ENCODE assay signal across 8 cellular contexts in genomic region chr12:52243774-52244614, GRCh38. TPM values are rescaled to one million over a fixed set of nuclear protein-coding genes. Genes with fewer than 3 reads are reported as not detected.
DNase-seq lines count a peak whose midpoint lies in the region; ATAC-seq and TF ChIP-seq lines count a peak whose summit lies in the region.

No MANE protein-coding gene starts in this region.

- in situ Hi-C loops in ACHN (cut with HindIII; ENCODE audit: low pct_ligation_motif_present, low pct_unique_long_range_greater_than_20kb, low sequenced_read_pairs) = no loop called here
- in situ Hi-C loops in gastrocnemius medialis (cut with MboI; ENCODE audit: low sequenced_read_pairs in 4 of 4) = no loop called here

- H3K4me1 Mint-ChIP-seq in activated T-cell treated with anti-CD3 and anti-CD28 coated beads, Interleukin-2, amount 50 U/mL, for 24 hours (ENCODE audit: low read depth) = peaks cover 18% of the 10 kb centered on the region

- peaks cover 45 to 57% of the 10 kb centered on the region in 2 donors for H3K4me1 ChIP-seq in gastrocnemius medialis

- DNase-seq in ACHN = peak; percentile 99
- peak; percentile 89 for DNase-seq in NCI-H510A treated with DMSO at 0.1 percent for 48 hours (lab: John Stamatoyannopoulos, UW)
- peak; percentile 72 for DNase-seq in activated T-cell treated with anti-CD3 and anti-CD28 coated beads, Interleukin-2, amount 50 U/mL, for 24 hours
- peak; percentile 90 for DNase-seq in fibroblast of villous mesenchyme (ENCODE audit: low read depth)
- peak; percentile 68 to 82 for DNase-seq in gastrocnemius medialis
- DNase-seq in NCI-H128 (lab: John Stamatoyannopoulos, UW; ENCODE audit: unreplicated experiment) = no peak

- no peaks in the 10 kb centered on the region for H3K9me3 ChIP-seq in gastrocnemius medialis

- H3K9me3 Mint-ChIP-seq in activated T-cell treated with anti-CD3 and anti-CD28 coated beads, Interleukin-2, amount 50 U/mL, for 24 hours = no peaks in the 10 kb centered on the region

- no peak overlapping the region for H3K4me3 ChIP-seq in fibroblast of villous mesenchyme (ENCODE audit: low read depth, low read length)
- no peak overlapping the region for H3K4me3 ChIP-seq in gastrocnemius medialis

- no peak for TF ChIP-seq POLR2A in gastrocnemius medialis (IDR thresholded peaks at IDR 0.05)

- H3K36me3 ChIP-seq in gastrocnemius medialis = no peaks in the 10 kb centered on the region

- peak overlapping the region; percentile 35 to 62 (median 46) for H3K27ac ChIP-seq in gastrocnemius medialis

- TF ChIP-seq CTCF in fibroblast of villous mesenchyme (IDR thresholded peaks at IDR 0.05; ENCODE audit: insufficient read depth, low read depth, low read length) = no peak
- TF ChIP-seq CTCF in gastrocnemius medialis (IDR thresholded peaks at IDR 0.05 in 4 of 5, conservative IDR thresholded peaks at IDR 0.05 in 1 of 5) = no peak

- intact Hi-C loops in gastrocnemius medialis (cut with DNase I; ENCODE audit: low total_unique reads) = no loop called here

- peaks cover 20% of the 10 kb centered on the region for H3K27me3 Mint-ChIP-seq in activated T-cell treated with anti-CD3 and anti-CD28 coated beads, Interleukin-2, amount 50 U/mL, for 24 hours

- H3K27me3 ChIP-seq in gastrocnemius medialis = no peaks in the 10 kb centered on the region

- peak; percentile 85 for ATAC-seq in GM18858 (IDR thresholded peaks at IDR 0.05; ENCODE audit: unreplicated experiment)
- peak; percentile 91 for ATAC-seq in HG02981 (IDR thresholded peaks at IDR 0.05; ENCODE audit: unreplicated experiment)
- ATAC-seq in gastrocnemius medialis = peak; percentile 51 to 58

- H3K4me3 Mint-ChIP-seq in activated T-cell treated with anti-CD3 and anti-CD28 coated beads, Interleukin-2, amount 50 U/mL, for 24 hours = peak overlapping the region; percentile 44

- no peaks in the 10 kb centered on the region for H3K36me3 Mint-ChIP-seq in activated T-cell treated with anti-CD3 and anti-CD28 coated beads, Interleukin-2, amount 50 U/mL, for 24 hours (ENCODE audit: low read depth)

- peak overlapping the region; percentile 88 for H3K27ac Mint-ChIP-seq in activated T-cell treated with anti-CD3 and anti-CD28 coated beads, Interleukin-2, amount 50 U/mL, for 24 hours

RNA-seq across cellular contexts. Expression of gene KRT7, which starts 11.0 kb away (rescaled TPM):
- 20.6 and 36.7 TPM in 2 replicates for total RNA-seq in fibroblast of villous mesenchyme
- total RNA-seq in gastrocnemius medialis = 1 to 10 TPM in 3 of 4 donors, under 1 TPM in 1; 0.39 to 4.4 (median 1.2) TPM

RNA-seq across cellular contexts. Expression of gene KRT86, which starts 30.5 kb away (rescaled TPM):
- total RNA-seq in fibroblast of villous mesenchyme (under 0.01 TPM in 1 of 2 replicates, not detected in the other), gastrocnemius medialis (under 1 TPM in 1 of 4 donors, not detected in 3; 0.24 TPM)

RNA-seq across cellular contexts. Expression of gene KRT81, which starts 47.3 kb away (rescaled TPM):
- total RNA-seq in fibroblast of villous mesenchyme (not detected in 2 replicates), gastrocnemius medialis (not detected)

RNA-seq across cellular contexts. Expression of gene KRT80, which starts 52.2 kb away (rescaled TPM):
- 0.32 and 1.3 TPM in 2 replicates for total RNA-seq in fibroblast of villous mesenchyme
- under 1 TPM in 2 of 4 donors, not detected in 2; 0.13 to 0.26 TPM for total RNA-seq in gastrocnemius medialis
